In the genomic region with DNA sequence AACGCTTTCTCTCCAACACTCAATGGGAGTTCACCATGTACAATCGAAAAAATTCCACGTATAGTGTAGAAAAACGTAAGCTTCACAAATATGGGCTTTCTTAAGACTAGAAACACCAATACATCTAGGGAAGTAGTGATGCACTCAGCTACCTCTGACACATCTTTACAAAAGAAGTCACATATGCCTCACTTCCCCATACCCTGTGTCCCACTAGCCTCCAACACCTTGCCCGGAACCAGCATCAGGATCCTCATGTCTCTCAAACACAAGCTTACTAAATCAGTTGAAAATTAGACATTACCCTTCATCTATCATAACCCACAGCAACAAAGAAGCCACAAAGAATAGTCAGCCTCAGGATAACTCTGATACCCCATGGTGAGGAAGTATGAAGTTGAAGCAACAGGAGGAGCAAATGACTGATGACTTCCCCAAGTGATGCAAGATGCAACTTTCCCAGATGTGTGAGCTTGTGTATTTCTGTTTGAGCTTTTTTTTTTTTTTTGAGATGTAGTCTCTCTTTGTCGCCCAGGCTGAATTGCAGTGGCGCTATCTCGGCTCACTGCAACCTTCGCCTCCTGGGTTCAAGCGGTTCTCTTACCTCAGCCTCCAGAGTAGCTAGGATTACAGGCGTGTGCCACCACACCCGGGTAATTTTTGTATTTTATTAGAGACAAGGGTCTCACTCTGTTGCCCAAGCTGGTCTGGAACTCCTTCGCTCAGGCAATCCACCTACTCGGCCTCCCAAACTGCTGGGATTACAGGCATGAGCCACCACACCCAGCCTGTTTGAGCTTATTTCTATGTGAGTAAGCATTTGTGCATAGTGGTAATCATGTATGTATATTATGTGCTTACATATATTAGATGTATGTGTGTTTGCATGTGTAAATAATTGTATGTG, we compare ENCODE assay signal across 2 cellular contexts.
TF ChIP-seq lines count a peak whose summit lies in the region.

No MANE protein-coding gene starts in this region.

TF ChIP-seq in IMR-90, 13 proteins besides CTCF, POLR2A, EP300 and RAD21:
- TF ChIP-seq RCOR1 (IDR thresholded peaks at IDR 0.05; ENCODE audit: insufficient replicate concordance, low read length), result no peak
- peak; percentile 55 for TF ChIP-seq CEBPB (IDR thresholded peaks at IDR 0.05; ENCODE audit: low read depth, low read length)

TF ChIP-seq in GM12878, 131 proteins besides CTCF, POLR2A, EP300 and RAD21:
- TF ChIP-seq PML (IDR thresholded peaks at IDR 0.05; ENCODE audit: low read length) (no peak), SPI1 (IDR thresholded peaks at IDR 0.05; ENCODE audit: borderline replicate concordance, insufficient read depth, low read depth, low read length) (0 out of 2 replicates have a peak, but pooled peaks have one; percentile 3)
